21 cellular contexts compared by ENCODE assay signal in genomic region chr7:91162415-91162814, GRCh38.
"Had no signal": no experiment of that assay in that cellular context is flagged by ENCODE, and none has a peak within 500 bp of the region (broad histone marks: within the 10 kb centered on the region; RNA-seq: fewer than 3 reads in every experiment).

No MANE protein-coding gene starts in this region.

- H3K27me3 Mint-ChIP-seq: activated naive CD8-positive, alpha-beta T cell treated with anti-CD3 and anti-CD28 coated beads, Interleukin-2, amount 10 ng/mL, durations not matched to agents 7 days and 5 days; progenitor cell of endocrine pancreas; T-cell had no signal

- H3K36me3 Mint-ChIP-seq: activated naive CD8-positive, alpha-beta T cell treated with anti-CD3 and anti-CD28 coated beads, Interleukin-2, amount 10 ng/mL, durations not matched to agents 7 days and 5 days; naive thymus-derived CD8-positive, alpha-beta T cell; T-cell had no signal

- H3K27ac Mint-ChIP-seq: activated naive CD4-positive, alpha-beta T cell treated with anti-CD3 and anti-CD28 coated beads for 36 hours; activated naive CD8-positive, alpha-beta T cell treated with anti-CD3 and anti-CD28 coated beads, Interleukin-2, amount 10 ng/mL, durations not matched to agents 7 days and 5 days; endodermal cell; naive thymus-derived CD8-positive, alpha-beta T cell; progenitor cell of endocrine pancreas; T-cell; T-helper 2 cell treated with Interferon-gamma antibody and Interleukin-4, amounts not matched to agents 5 μg/mL and 100 μg/mL, for 36 hours had no signal

- ATAC-seq: gastroesophageal sphincter; heart left ventricle; left colon; naive thymus-derived CD8-positive, alpha-beta T cell; stimulated activated naive CD8-positive, alpha-beta T cell treated with anti-CD3 and anti-CD28 coated beads, Interleukin-15, Interleukin-2, amounts not matched to agents 100 U/mL and 50 U/mL, for 24 hours; T-cell had no signal

- DNase-seq: activated CD4-positive, alpha-beta T cell treated with anti-CD3 and anti-CD28 coated beads, Interleukin-2, amount 50 U/mL, for 4 hours; activated CD8-positive, alpha-beta memory T cell treated with anti-CD3 and anti-CD28 coated beads, Interleukin-2, amount 50 U/mL, for 48 hours; activated naive CD4-positive, alpha-beta T cell treated with anti-CD3 and anti-CD28 coated beads for 36 hours; activated naive CD8-positive, alpha-beta T cell treated with anti-CD3 and anti-CD28 coated beads, Interleukin-2, amount 10 ng/mL, durations not matched to agents 7 days and 5 days; activated T-cell treated with anti-CD3 and anti-CD28 coated beads, Interleukin-2, amount 50 U/mL, for 48 hours; amniotic stem cell; cortex of kidney; endodermal cell; islet precursor cell; left colon; lower lobe of right lung; naive thymus-derived CD8-positive, alpha-beta T cell; retina; stimulated activated CD4-positive, alpha-beta T cell treated with anti-CD3 and anti-CD28 coated beads, Interleukin-2, amount 100 ng/mL, for 48 hours; stimulated activated naive CD8-positive, alpha-beta T cell treated with anti-CD3 and anti-CD28 coated beads, Interleukin-15, Interleukin-2, amounts not matched to agents 100 U/mL and 50 U/mL, for 24 hours; T-cell; upper lobe of left lung had no signal

- H3K9me3 Mint-ChIP-seq: activated naive CD4-positive, alpha-beta T cell treated with anti-CD3 and anti-CD28 coated beads for 36 hours; activated naive CD8-positive, alpha-beta T cell treated with anti-CD3 and anti-CD28 coated beads, Interleukin-2, amount 10 ng/mL, durations not matched to agents 7 days and 5 days; endodermal cell; naive thymus-derived CD8-positive, alpha-beta T cell; T-cell; T-helper 2 cell treated with Interferon-gamma antibody and Interleukin-4, amounts not matched to agents 5 μg/mL and 100 μg/mL, for 36 hours had no signal

- H3K4me3 Mint-ChIP-seq: activated naive CD4-positive, alpha-beta T cell treated with anti-CD3 and anti-CD28 coated beads for 36 hours; activated naive CD8-positive, alpha-beta T cell treated with anti-CD3 and anti-CD28 coated beads, Interleukin-2, amount 10 ng/mL, durations not matched to agents 7 days and 5 days; endodermal cell; naive thymus-derived CD8-positive, alpha-beta T cell; T-cell; T-helper 2 cell treated with Interferon-gamma antibody and Interleukin-4, amounts not matched to agents 5 μg/mL and 100 μg/mL, for 36 hours had no signal

- H3K4me1 Mint-ChIP-seq: activated naive CD8-positive, alpha-beta T cell treated with anti-CD3 and anti-CD28 coated beads, Interleukin-2, amount 10 ng/mL, durations not matched to agents 7 days and 5 days; endodermal cell had no signal
